Comparison of ENCODE assay signal across 8 cellular contexts in genomic region chr2:223930002-223930976, GRCh38. TPM values are rescaled to one million over a fixed set of nuclear protein-coding genes. Genes with fewer than 3 reads are reported as not detected.
DNase-seq lines count a peak whose midpoint lies in the region; ATAC-seq and TF ChIP-seq lines count a peak whose summit lies in the region.

No MANE protein-coding gene starts in this region.

- peaks cover 7% of the 10 kb centered on the region for H3K9me3 Mint-ChIP-seq in activated CD4-positive, alpha-beta T cell treated with anti-CD3 and anti-CD28 coated beads for 36 hours (ENCODE audit: low read depth)

- H3K27ac Mint-ChIP-seq in activated CD4-positive, alpha-beta T cell treated with anti-CD3 and anti-CD28 coated beads for 36 hours, result peak overlapping the region; percentile 67

- peaks cover 10% of the 10 kb centered on the region for H3K36me3 Mint-ChIP-seq in activated CD4-positive, alpha-beta T cell treated with anti-CD3 and anti-CD28 coated beads for 36 hours (ENCODE audit: low read depth)

- no peak overlapping the region for H3K4me3 ChIP-seq in astrocyte of the spinal cord (ENCODE audit: low read depth, low read length)

- no peaks in the 10 kb centered on the region for H3K27me3 Mint-ChIP-seq in activated CD4-positive, alpha-beta T cell treated with anti-CD3 and anti-CD28 coated beads for 36 hours

- no peak for TF ChIP-seq CTCF in astrocyte of the spinal cord (IDR thresholded peaks at IDR 0.05; ENCODE audit: low read depth, low read length)

- intact Hi-C loops in activated CD4-positive, alpha-beta T cell treated with anti-CD3 and anti-CD28 coated beads for 36 hours (cut with DNase I, micrococcal nuclease), result no loop called here

- in situ Hi-C loops in astrocyte of the spinal cord (cut with HindIII; ENCODE audit: low sequenced_read_pairs), result no loop called here

- no peak overlapping the region for H3K4me3 Mint-ChIP-seq in activated CD4-positive, alpha-beta T cell treated with anti-CD3 and anti-CD28 coated beads for 36 hours

- POLR2A ChIA-PET in activated CD4-positive, alpha-beta T cell treated with anti-CD3 and anti-CD28 coated beads for 36 hours (lab: Charles Lee), result interaction anchor here (0.5 to 0.7 kb wide), 2 partner anchors 33 to 321 kb away, joined by 3 read pairs; no protein-coding TSS in a partner anchor

- CTCF ChIA-PET in activated CD4-positive, alpha-beta T cell treated with anti-CD3 and anti-CD28 coated beads for 36 hours (lab: Charles Lee), result interaction anchor here (0.8 to 1.2 kb wide), 4 partner anchors 11 to 32 kb away, joined by 3 to 4 read pairs (median 3); no protein-coding TSS in a partner anchor

- H3K4me1 Mint-ChIP-seq in activated CD4-positive, alpha-beta T cell treated with anti-CD3 and anti-CD28 coated beads for 36 hours, result peaks cover 57% of the 10 kb centered on the region

- peak; percentile 28 for ATAC-seq in activated CD4-positive, alpha-beta T cell treated with anti-CD3 and anti-CD28 coated beads for 36 hours
- ATAC-seq in left lobe of liver, result peak; percentile 92
- no peak for ATAC-seq in HG02970 (IDR thresholded peaks at IDR 0.05; ENCODE audit: low FRiP score, unreplicated experiment)

- DNase-seq in activated CD4-positive, alpha-beta T cell treated with anti-CD3 and anti-CD28 coated beads for 36 hours, result peak; percentile 36
- DNase-seq in activated CD4-positive, alpha-beta T cell treated with anti-CD3 and anti-CD28 coated beads for 1 hour, result no peak
- peak; percentile 25 for DNase-seq in astrocyte of the spinal cord (ENCODE audit: low read depth, low spot score)
- DNase-seq in left lobe of liver (ENCODE audit: low spot score), result peak; percentile 92
- peak; percentile 90 for DNase-seq in superior temporal gyrus (ENCODE audit: extremely low spot score)
- DNase-seq in GM19238 (ENCODE audit: insufficient read length, low spot score), result no peak
- no peak for DNase-seq in effector CD4-positive, alpha-beta T cell

RNA-seq across cellular contexts. Expression of gene WDFY1, which starts 14.8 kb away (rescaled TPM):
- total RNA-seq in activated CD4-positive, alpha-beta T cell treated with anti-CD3 and anti-CD28 coated beads for 36 hours, result 10 to 100 TPM; 33.6 to 37.5 TPM
- total RNA-seq in left lobe of liver, result 16.4 TPM

RNA-seq across cellular contexts. Expression of gene MRPL44, which starts 27.0 kb away (rescaled TPM):
- total RNA-seq in activated CD4-positive, alpha-beta T cell treated with anti-CD3 and anti-CD28 coated beads for 36 hours, result 10 to 100 TPM; 37.5 to 39.7 TPM
- total RNA-seq in left lobe of liver, result 22.0 TPM

Comparison
In these comparisons a context has a peak if more than half of its experiments do, and no peak if none do; other contexts are left out.
1. DNase-seq: peak in activated CD4-positive, alpha-beta T cell treated with anti-CD3 and anti-CD28 coated beads for 36 hours (single experiment), astrocyte of the spinal cord (single experiment), left lobe of liver (single experiment) and superior temporal gyrus (single experiment); none in activated CD4-positive, alpha-beta T cell treated with anti-CD3 and anti-CD28 coated beads for 1 hour (single experiment), GM19238 (single experiment) and effector CD4-positive, alpha-beta T cell (single experiment).